1 cellular context compared by ENCODE assay signal in genomic region chr5:135229679-135230132, GRCh38.
TF ChIP-seq lines count a peak whose summit lies in the region.

No MANE protein-coding gene starts in this region.

TF ChIP-seq in HepG2, 621 proteins besides CTCF, POLR2A, EP300 and RAD21 (continued from another document and continues in another):
- TF ChIP-seq, protein P1, sequence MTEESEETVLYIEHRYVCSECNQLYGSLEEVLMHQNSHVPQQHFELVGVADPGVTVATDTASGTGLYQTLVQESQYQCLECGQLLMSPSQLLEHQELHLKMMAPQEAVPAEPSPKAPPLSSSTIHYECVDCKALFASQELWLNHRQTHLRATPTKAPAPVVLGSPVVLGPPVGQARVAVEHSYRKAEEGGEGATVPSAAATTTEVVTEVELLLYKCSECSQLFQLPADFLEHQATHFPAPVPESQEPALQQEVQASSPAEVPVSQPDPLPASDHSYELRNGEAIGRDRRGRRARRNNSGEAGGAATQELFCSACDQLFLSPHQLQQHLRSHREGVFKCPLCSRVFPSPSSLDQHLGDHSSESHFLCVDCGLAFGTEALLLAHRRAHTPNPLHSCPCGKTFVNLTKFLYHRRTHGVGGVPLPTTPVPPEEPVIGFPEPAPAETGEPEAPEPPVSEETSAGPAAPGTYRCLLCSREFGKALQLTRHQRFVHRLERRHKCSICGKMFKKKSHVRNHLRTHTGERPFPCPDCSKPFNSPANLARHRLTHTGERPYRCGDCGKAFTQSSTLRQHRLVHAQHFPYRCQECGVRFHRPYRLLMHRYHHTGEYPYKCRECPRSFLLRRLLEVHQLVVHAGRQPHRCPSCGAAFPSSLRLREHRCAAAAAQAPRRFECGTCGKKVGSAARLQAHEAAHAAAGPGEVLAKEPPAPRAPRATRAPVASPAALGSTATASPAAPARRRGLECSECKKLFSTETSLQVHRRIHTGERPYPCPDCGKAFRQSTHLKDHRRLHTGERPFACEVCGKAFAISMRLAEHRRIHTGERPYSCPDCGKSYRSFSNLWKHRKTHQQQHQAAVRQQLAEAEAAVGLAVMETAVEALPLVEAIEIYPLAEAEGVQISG (CRISPR knock-in tag; IDR thresholded peaks at IDR 0.05) = peak; percentile 47
- TF ChIP-seq CREM (IDR thresholded peaks at IDR 0.05) (peak; percentile 37; the same call in 1 of the 2 replicates), CREM (CRISPR knock-in tag; IDR thresholded peaks at IDR 0.05) (no peak), FOXP4 (CRISPR knock-in tag; IDR thresholded peaks at IDR 0.05) (peak; percentile 10; the same call in 1 of the 2 replicates), U2AF2 (IDR thresholded peaks at IDR 0.05; ENCODE audit: low read depth, low read length) (no peak), HMGXB3 (CRISPR knock-in tag; IDR thresholded peaks at IDR 0.05; ENCODE audit: borderline replicate concordance) (peak; percentile 32; the same call in 1 of the 2 replicates), ERF (CRISPR knock-in tag; IDR thresholded peaks at IDR 0.05) (peak; percentile 49; the same call in 1 of the 2 replicates), SAFB2 (CRISPR knock-in tag; IDR thresholded peaks at IDR 0.05; ENCODE audit: borderline replicate concordance, low read depth) (no peak), ZNF383 (CRISPR knock-in tag; IDR thresholded peaks at IDR 0.05; ENCODE audit: borderline replicate concordance) (no peak), GABPB1 (CRISPR knock-in tag; IDR thresholded peaks at IDR 0.05) (no peak), ZNF616 (CRISPR knock-in tag; IDR thresholded peaks at IDR 0.05; ENCODE audit: low read depth) (no peak), ZNF615 (CRISPR knock-in tag; IDR thresholded peaks at IDR 0.05; ENCODE audit: borderline replicate concordance) (no peak), POGZ (CRISPR knock-in tag; IDR thresholded peaks at IDR 0.05) (peak; percentile 79; the same call in 1 of the 2 replicates), FOSL2 (CRISPR knock-in tag; IDR thresholded peaks at IDR 0.05) (0 out of 2 replicates have a peak, but pooled peaks have one; percentile 16), TAF1 (CRISPR knock-in tag; IDR thresholded peaks at IDR 0.05) (0 out of 2 replicates have a peak, but pooled peaks have one; percentile 16), ZNF784 (CRISPR knock-in tag; IDR thresholded peaks at IDR 0.05; ENCODE audit: borderline replicate concordance) (no peak), ZBTB38 (CRISPR knock-in tag; IDR thresholded peaks at IDR 0.05) (peak; percentile 75; the same call in 1 of the 2 replicates), MXI1 (IDR thresholded peaks at IDR 0.05; ENCODE audit: borderline replicate concordance, low read depth, low read length) (no peak), MIXL1 (CRISPR knock-in tag; IDR thresholded peaks at IDR 0.05) (0 out of 2 replicates have a peak, but pooled peaks have one; percentile 56), KDM6A (CRISPR knock-in tag; IDR thresholded peaks at IDR 0.05; ENCODE audit: low read depth) (0 out of 2 replicates have a peak, but pooled peaks have one; percentile 39), ZEB1 (IDR thresholded peaks at IDR 0.05; ENCODE audit: insufficient replicate concordance, low read depth) (no peak), HNRNPLL (IDR thresholded peaks at IDR 0.05; ENCODE audit: low read depth, low read length, poor library complexity, severe bottlenecking) (no peak), DNMT1 (CRISPR knock-in tag; IDR thresholded peaks at IDR 0.05) (0 out of 2 replicates have a peak, but pooled peaks have one; percentile 32), ZMAT3 (CRISPR knock-in tag; conservative IDR thresholded peaks at IDR 0.05) (no peak; the same call in 1 of the 2 replicates)
- TF ChIP-seq, protein P2, sequence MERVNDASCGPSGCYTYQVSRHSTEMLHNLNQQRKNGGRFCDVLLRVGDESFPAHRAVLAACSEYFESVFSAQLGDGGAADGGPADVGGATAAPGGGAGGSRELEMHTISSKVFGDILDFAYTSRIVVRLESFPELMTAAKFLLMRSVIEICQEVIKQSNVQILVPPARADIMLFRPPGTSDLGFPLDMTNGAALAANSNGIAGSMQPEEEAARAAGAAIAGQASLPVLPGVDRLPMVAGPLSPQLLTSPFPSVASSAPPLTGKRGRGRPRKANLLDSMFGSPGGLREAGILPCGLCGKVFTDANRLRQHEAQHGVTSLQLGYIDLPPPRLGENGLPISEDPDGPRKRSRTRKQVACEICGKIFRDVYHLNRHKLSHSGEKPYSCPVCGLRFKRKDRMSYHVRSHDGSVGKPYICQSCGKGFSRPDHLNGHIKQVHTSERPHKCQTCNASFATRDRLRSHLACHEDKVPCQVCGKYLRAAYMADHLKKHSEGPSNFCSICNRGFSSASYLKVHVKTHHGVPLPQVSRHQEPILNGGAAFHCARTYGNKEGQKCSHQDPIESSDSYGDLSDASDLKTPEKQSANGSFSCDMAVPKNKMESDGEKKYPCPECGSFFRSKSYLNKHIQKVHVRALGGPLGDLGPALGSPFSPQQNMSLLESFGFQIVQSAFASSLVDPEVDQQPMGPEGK (CRISPR knock-in tag; IDR thresholded peaks at IDR 0.05) = peak; percentile 36; the same call in 1 of the 2 replicates
- TF ChIP-seq, protein P3, sequence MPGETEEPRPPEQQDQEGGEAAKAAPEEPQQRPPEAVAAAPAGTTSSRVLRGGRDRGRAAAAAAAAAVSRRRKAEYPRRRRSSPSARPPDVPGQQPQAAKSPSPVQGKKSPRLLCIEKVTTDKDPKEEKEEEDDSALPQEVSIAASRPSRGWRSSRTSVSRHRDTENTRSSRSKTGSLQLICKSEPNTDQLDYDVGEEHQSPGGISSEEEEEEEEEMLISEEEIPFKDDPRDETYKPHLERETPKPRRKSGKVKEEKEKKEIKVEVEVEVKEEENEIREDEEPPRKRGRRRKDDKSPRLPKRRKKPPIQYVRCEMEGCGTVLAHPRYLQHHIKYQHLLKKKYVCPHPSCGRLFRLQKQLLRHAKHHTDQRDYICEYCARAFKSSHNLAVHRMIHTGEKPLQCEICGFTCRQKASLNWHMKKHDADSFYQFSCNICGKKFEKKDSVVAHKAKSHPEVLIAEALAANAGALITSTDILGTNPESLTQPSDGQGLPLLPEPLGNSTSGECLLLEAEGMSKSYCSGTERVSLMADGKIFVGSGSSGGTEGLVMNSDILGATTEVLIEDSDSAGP (CRISPR knock-in tag; IDR thresholded peaks at IDR 0.05; ENCODE audit: borderline replicate concordance) = 0 out of 2 replicates have a peak, but pooled peaks have one; percentile 50
- TF ChIP-seq, protein P4, sequence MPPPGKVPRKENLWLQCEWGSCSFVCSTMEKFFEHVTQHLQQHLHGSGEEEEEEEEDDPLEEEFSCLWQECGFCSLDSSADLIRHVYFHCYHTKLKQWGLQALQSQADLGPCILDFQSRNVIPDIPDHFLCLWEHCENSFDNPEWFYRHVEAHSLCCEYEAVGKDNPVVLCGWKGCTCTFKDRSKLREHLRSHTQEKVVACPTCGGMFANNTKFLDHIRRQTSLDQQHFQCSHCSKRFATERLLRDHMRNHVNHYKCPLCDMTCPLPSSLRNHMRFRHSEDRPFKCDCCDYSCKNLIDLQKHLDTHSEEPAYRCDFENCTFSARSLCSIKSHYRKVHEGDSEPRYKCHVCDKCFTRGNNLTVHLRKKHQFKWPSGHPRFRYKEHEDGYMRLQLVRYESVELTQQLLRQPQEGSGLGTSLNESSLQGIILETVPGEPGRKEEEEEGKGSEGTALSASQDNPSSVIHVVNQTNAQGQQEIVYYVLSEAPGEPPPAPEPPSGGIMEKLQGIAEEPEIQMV (CRISPR knock-in tag; IDR thresholded peaks at IDR 0.05; ENCODE audit: low read depth) = no peak
- TF ChIP-seq, protein P5, sequence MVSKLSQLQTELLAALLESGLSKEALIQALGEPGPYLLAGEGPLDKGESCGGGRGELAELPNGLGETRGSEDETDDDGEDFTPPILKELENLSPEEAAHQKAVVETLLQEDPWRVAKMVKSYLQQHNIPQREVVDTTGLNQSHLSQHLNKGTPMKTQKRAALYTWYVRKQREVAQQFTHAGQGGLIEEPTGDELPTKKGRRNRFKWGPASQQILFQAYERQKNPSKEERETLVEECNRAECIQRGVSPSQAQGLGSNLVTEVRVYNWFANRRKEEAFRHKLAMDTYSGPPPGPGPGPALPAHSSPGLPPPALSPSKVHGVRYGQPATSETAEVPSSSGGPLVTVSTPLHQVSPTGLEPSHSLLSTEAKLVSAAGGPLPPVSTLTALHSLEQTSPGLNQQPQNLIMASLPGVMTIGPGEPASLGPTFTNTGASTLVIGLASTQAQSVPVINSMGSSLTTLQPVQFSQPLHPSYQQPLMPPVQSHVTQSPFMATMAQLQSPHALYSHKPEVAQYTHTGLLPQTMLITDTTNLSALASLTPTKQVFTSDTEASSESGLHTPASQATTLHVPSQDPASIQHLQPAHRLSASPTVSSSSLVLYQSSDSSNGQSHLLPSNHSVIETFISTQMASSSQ (IDR thresholded peaks at IDR 0.05; ENCODE audit: low read depth) = no peak
- TF ChIP-seq, protein P5 (CRISPR knock-in tag; IDR thresholded peaks at IDR 0.05; ENCODE audit: borderline replicate concordance) = no peak
- TF ChIP-seq, protein P6, sequence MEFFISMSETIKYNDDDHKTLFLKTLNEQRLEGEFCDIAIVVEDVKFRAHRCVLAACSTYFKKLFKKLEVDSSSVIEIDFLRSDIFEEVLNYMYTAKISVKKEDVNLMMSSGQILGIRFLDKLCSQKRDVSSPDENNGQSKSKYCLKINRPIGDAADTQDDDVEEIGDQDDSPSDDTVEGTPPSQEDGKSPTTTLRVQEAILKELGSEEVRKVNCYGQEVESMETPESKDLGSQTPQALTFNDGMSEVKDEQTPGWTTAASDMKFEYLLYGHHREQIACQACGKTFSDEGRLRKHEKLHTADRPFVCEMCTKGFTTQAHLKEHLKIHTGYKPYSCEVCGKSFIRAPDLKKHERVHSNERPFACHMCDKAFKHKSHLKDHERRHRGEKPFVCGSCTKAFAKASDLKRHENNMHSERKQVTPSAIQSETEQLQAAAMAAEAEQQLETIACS (CRISPR knock-in tag; IDR thresholded peaks at IDR 0.05) = no peak
